In the genomic region with DNA sequence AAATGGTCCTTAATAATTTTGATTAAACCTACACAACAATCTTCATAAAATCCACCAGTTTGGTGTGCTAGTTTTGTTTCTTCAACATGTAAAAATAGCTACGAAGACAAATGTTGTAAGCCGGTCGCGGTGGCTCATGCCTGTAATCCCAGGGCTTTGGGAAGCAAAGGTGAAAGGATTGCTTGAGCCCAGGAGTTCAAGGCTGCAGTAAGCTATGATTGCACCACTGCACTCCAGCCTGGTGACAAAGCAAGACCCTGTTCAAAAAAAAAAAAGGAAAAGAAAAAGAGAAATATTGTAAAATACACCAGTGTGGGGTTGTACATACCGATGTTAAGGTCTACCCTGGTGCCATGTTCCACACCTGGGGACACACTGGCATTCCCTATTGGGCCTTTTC, we compare ENCODE assay signal across 1 cellular context.
TF ChIP-seq lines count a peak whose summit lies in the region.

No MANE protein-coding gene starts in this region.

TF ChIP-seq in HepG2, 621 proteins besides CTCF, POLR2A, EP300 and RAD21 (continued from another document and continues in another):
- TF ChIP-seq HNRNPLL (IDR thresholded peaks at IDR 0.05; ENCODE audit: low read depth, low read length, poor library complexity, severe bottlenecking): no peak
- TF ChIP-seq PPARG (CRISPR knock-in tag; conservative IDR thresholded peaks at IDR 0.05): peak; percentile 86
- no peak for TF ChIP-seq GABPA (IDR thresholded peaks at IDR 0.05; ENCODE audit: low read depth, low read length)
- TF ChIP-seq GABPA (CRISPR knock-in tag; IDR thresholded peaks at IDR 0.05; ENCODE audit: low read depth): no peak
- no peak for TF ChIP-seq ATRX (CRISPR knock-in tag; IDR thresholded peaks at IDR 0.05; ENCODE audit: borderline replicate concordance)
- no peak for TF ChIP-seq ZNF782 (CRISPR knock-in tag; IDR thresholded peaks at IDR 0.05; ENCODE audit: borderline replicate concordance)
- TF ChIP-seq ZNF101 (CRISPR knock-in tag; IDR thresholded peaks at IDR 0.05; ENCODE audit: borderline replicate concordance, low read depth): no peak
- no peak for TF ChIP-seq ZSCAN20 (CRISPR knock-in tag; IDR thresholded peaks at IDR 0.05; ENCODE audit: borderline replicate concordance)
- TF ChIP-seq RFX3 (CRISPR knock-in tag; IDR thresholded peaks at IDR 0.05): no peak
- TF ChIP-seq ZNF451 (CRISPR knock-in tag; IDR thresholded peaks at IDR 0.05): no peak
- no peak for TF ChIP-seq SNAI1 (CRISPR knock-in tag; IDR thresholded peaks at IDR 0.05; ENCODE audit: borderline replicate concordance)
- TF ChIP-seq, protein P1, sequence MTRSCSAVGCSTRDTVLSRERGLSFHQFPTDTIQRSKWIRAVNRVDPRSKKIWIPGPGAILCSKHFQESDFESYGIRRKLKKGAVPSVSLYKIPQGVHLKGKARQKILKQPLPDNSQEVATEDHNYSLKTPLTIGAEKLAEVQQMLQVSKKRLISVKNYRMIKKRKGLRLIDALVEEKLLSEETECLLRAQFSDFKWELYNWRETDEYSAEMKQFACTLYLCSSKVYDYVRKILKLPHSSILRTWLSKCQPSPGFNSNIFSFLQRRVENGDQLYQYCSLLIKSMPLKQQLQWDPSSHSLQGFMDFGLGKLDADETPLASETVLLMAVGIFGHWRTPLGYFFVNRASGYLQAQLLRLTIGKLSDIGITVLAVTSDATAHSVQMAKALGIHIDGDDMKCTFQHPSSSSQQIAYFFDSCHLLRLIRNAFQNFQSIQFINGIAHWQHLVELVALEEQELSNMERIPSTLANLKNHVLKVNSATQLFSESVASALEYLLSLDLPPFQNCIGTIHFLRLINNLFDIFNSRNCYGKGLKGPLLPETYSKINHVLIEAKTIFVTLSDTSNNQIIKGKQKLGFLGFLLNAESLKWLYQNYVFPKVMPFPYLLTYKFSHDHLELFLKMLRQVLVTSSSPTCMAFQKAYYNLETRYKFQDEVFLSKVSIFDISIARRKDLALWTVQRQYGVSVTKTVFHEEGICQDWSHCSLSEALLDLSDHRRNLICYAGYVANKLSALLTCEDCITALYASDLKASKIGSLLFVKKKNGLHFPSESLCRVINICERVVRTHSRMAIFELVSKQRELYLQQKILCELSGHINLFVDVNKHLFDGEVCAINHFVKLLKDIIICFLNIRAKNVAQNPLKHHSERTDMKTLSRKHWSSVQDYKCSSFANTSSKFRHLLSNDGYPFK (CRISPR knock-in tag; IDR thresholded peaks at IDR 0.05; ENCODE audit: borderline replicate concordance): no peak
- TF ChIP-seq ZNF879 (CRISPR knock-in tag; IDR thresholded peaks at IDR 0.05): no peak
- peak; percentile 46; the same call in 1 of the 2 replicates for TF ChIP-seq HMG20A (CRISPR knock-in tag; IDR thresholded peaks at IDR 0.05; ENCODE audit: borderline replicate concordance)
- TF ChIP-seq SP140L (CRISPR knock-in tag; IDR thresholded peaks at IDR 0.05; ENCODE audit: borderline replicate concordance): no peak
- TF ChIP-seq, protein P2, sequence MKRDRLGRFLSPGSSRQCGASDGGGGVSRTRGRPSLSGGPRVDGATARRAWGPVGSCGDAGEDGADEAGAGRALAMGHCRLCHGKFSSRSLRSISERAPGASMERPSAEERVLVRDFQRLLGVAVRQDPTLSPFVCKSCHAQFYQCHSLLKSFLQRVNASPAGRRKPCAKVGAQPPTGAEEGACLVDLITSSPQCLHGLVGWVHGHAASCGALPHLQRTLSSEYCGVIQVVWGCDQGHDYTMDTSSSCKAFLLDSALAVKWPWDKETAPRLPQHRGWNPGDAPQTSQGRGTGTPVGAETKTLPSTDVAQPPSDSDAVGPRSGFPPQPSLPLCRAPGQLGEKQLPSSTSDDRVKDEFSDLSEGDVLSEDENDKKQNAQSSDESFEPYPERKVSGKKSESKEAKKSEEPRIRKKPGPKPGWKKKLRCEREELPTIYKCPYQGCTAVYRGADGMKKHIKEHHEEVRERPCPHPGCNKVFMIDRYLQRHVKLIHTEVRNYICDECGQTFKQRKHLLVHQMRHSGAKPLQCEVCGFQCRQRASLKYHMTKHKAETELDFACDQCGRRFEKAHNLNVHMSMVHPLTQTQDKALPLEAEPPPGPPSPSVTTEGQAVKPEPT (CRISPR knock-in tag; IDR thresholded peaks at IDR 0.05; ENCODE audit: low read depth): no peak
- no peak for TF ChIP-seq FIP1L1 (IDR thresholded peaks at IDR 0.05; ENCODE audit: borderline replicate concordance, insufficient read depth, low read depth, low read length)
- TF ChIP-seq, protein P3, sequence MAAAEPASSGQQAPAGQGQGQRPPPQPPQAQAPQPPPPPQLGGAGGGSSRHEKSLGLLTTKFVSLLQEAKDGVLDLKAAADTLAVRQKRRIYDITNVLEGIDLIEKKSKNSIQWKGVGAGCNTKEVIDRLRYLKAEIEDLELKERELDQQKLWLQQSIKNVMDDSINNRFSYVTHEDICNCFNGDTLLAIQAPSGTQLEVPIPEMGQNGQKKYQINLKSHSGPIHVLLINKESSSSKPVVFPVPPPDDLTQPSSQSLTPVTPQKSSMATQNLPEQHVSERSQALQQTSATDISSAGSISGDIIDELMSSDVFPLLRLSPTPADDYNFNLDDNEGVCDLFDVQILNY (CRISPR knock-in tag; conservative IDR thresholded peaks at IDR 0.05): no peak
- TF ChIP-seq ZNF891 (CRISPR knock-in tag; IDR thresholded peaks at IDR 0.05): no peak
- no peak for TF ChIP-seq THAP11 (CRISPR knock-in tag; IDR thresholded peaks at IDR 0.05)
- TF ChIP-seq ZNF3 (CRISPR knock-in tag; IDR thresholded peaks at IDR 0.05): no peak
- TF ChIP-seq HIVEP1 (CRISPR knock-in tag; IDR thresholded peaks at IDR 0.05): no peak
- no peak for TF ChIP-seq ZNF816 (CRISPR knock-in tag; IDR thresholded peaks at IDR 0.05; ENCODE audit: borderline replicate concordance)
- TF ChIP-seq, protein P4, sequence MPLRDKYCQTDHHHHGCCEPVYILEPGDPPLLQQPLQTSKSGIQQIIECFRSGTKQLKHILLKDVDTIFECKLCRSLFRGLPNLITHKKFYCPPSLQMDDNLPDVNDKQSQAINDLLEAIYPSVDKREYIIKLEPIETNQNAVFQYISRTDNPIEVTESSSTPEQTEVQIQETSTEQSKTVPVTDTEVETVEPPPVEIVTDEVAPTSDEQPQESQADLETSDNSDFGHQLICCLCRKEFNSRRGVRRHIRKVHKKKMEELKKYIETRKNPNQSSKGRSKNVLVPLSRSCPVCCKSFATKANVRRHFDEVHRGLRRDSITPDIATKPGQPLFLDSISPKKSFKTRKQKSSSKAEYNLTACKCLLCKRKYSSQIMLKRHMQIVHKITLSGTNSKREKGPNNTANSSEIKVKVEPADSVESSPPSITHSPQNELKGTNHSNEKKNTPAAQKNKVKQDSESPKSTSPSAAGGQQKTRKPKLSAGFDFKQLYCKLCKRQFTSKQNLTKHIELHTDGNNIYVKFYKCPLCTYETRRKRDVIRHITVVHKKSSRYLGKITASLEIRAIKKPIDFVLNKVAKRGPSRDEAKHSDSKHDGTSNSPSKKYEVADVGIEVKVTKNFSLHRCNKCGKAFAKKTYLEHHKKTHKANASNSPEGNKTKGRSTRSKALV (CRISPR knock-in tag; IDR thresholded peaks at IDR 0.05): no peak
- peak; percentile 47; the same call in 1 of the 2 replicates for TF ChIP-seq FOXJ3 (CRISPR knock-in tag; IDR thresholded peaks at IDR 0.05; ENCODE audit: borderline replicate concordance)
- no peak for TF ChIP-seq ZBTB38 (CRISPR knock-in tag; IDR thresholded peaks at IDR 0.05)
- 0 out of 2 replicates have a peak, but pooled peaks have one; percentile 42 for TF ChIP-seq ZNF761 (CRISPR knock-in tag; conservative IDR thresholded peaks at IDR 0.05)
- TF ChIP-seq KDM5B (CRISPR knock-in tag; IDR thresholded peaks at IDR 0.05; ENCODE audit: borderline replicate concordance): no peak
- TF ChIP-seq, protein P5, sequence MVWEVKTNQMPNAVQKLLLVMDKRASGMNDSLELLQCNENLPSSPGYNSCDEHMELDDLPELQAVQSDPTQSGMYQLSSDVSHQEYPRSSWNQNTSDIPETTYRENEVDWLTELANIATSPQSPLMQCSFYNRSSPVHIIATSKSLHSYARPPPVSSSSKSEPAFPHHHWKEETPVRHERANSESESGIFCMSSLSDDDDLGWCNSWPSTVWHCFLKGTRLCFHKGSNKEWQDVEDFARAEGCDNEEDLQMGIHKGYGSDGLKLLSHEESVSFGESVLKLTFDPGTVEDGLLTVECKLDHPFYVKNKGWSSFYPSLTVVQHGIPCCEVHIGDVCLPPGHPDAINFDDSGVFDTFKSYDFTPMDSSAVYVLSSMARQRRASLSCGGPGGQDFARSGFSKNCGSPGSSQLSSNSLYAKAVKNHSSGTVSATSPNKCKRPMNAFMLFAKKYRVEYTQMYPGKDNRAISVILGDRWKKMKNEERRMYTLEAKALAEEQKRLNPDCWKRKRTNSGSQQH (CRISPR knock-in tag; IDR thresholded peaks at IDR 0.05; ENCODE audit: low read depth): no peak
- no peak for TF ChIP-seq MAF1 (CRISPR knock-in tag; IDR thresholded peaks at IDR 0.05; ENCODE audit: borderline replicate concordance)
- peak; percentile 57; the same call in 1 of the 2 replicates for TF ChIP-seq FOXK1 (CRISPR knock-in tag; IDR thresholded peaks at IDR 0.05; ENCODE audit: borderline replicate concordance, low read depth)
- TF ChIP-seq, protein P6, sequence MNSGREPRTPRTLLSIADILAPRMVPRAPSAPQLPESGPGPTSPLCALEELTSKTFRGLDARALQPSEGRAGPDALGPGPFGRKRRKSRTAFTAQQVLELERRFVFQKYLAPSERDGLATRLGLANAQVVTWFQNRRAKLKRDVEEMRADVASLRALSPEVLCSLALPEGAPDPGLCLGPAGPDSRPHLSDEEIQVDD (CRISPR knock-in tag; IDR thresholded peaks at IDR 0.05; ENCODE audit: borderline replicate concordance): no peak
- TF ChIP-seq, protein P7, sequence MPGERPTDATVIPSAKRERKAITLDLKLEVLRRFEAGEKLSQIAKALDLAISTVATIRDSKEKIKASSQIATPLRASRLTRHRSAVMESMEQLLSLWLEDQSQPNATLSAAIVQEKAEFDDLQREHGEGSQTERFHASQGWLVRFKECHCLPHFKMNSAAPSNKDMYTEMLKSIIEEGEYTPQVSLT (CRISPR knock-in tag; IDR thresholded peaks at IDR 0.05; ENCODE audit: borderline replicate concordance, low read depth): no peak
- peak; percentile 51; the same call in 1 of the 2 replicates for TF ChIP-seq ZNF556 (CRISPR knock-in tag; IDR thresholded peaks at IDR 0.05; ENCODE audit: borderline replicate concordance)
- TF ChIP-seq HNF4A (CRISPR knock-in tag; IDR thresholded peaks at IDR 0.05): peak; percentile 90
- no peak for TF ChIP-seq FOSL1 (CRISPR knock-in tag; IDR thresholded peaks at IDR 0.05; ENCODE audit: borderline replicate concordance)
- TF ChIP-seq BRCA1 (CRISPR knock-in tag; IDR thresholded peaks at IDR 0.05): no peak
- no peak for TF ChIP-seq ATM (IDR thresholded peaks at IDR 0.05; ENCODE audit: borderline replicate concordance)
- TF ChIP-seq GTF3A (CRISPR knock-in tag; conservative IDR thresholded peaks at IDR 0.05): no peak
- no peak for TF ChIP-seq ZNF678 (CRISPR knock-in tag; IDR thresholded peaks at IDR 0.05)
- no peak for TF ChIP-seq ZNF30 (CRISPR knock-in tag; IDR thresholded peaks at IDR 0.05)
- TF ChIP-seq ZBTB7A (CRISPR knock-in tag; IDR thresholded peaks at IDR 0.05): no peak
- TF ChIP-seq ZNF773 (CRISPR knock-in tag; IDR thresholded peaks at IDR 0.05; ENCODE audit: borderline replicate concordance): no peak
- TF ChIP-seq, protein P8, sequence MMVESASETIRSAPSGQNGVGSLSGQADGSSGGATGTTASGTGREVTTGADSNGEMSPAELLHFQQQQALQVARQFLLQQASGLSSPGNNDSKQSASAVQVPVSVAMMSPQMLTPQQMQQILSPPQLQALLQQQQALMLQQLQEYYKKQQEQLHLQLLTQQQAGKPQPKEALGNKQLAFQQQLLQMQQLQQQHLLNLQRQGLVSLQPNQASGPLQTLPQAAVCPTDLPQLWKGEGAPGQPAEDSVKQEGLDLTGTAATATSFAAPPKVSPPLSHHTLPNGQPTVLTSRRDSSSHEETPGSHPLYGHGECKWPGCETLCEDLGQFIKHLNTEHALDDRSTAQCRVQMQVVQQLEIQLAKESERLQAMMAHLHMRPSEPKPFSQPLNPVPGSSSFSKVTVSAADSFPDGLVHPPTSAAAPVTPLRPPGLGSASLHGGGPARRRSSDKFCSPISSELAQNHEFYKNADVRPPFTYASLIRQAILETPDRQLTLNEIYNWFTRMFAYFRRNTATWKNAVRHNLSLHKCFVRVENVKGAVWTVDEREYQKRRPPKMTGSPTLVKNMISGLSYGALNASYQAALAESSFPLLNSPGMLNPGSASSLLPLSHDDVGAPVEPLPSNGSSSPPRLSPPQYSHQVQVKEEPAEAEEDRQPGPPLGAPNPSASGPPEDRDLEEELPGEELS (CRISPR knock-in tag; IDR thresholded peaks at IDR 0.05): peak; percentile 35; the same call in 1 of the 2 replicates
- TF ChIP-seq, protein P9, sequence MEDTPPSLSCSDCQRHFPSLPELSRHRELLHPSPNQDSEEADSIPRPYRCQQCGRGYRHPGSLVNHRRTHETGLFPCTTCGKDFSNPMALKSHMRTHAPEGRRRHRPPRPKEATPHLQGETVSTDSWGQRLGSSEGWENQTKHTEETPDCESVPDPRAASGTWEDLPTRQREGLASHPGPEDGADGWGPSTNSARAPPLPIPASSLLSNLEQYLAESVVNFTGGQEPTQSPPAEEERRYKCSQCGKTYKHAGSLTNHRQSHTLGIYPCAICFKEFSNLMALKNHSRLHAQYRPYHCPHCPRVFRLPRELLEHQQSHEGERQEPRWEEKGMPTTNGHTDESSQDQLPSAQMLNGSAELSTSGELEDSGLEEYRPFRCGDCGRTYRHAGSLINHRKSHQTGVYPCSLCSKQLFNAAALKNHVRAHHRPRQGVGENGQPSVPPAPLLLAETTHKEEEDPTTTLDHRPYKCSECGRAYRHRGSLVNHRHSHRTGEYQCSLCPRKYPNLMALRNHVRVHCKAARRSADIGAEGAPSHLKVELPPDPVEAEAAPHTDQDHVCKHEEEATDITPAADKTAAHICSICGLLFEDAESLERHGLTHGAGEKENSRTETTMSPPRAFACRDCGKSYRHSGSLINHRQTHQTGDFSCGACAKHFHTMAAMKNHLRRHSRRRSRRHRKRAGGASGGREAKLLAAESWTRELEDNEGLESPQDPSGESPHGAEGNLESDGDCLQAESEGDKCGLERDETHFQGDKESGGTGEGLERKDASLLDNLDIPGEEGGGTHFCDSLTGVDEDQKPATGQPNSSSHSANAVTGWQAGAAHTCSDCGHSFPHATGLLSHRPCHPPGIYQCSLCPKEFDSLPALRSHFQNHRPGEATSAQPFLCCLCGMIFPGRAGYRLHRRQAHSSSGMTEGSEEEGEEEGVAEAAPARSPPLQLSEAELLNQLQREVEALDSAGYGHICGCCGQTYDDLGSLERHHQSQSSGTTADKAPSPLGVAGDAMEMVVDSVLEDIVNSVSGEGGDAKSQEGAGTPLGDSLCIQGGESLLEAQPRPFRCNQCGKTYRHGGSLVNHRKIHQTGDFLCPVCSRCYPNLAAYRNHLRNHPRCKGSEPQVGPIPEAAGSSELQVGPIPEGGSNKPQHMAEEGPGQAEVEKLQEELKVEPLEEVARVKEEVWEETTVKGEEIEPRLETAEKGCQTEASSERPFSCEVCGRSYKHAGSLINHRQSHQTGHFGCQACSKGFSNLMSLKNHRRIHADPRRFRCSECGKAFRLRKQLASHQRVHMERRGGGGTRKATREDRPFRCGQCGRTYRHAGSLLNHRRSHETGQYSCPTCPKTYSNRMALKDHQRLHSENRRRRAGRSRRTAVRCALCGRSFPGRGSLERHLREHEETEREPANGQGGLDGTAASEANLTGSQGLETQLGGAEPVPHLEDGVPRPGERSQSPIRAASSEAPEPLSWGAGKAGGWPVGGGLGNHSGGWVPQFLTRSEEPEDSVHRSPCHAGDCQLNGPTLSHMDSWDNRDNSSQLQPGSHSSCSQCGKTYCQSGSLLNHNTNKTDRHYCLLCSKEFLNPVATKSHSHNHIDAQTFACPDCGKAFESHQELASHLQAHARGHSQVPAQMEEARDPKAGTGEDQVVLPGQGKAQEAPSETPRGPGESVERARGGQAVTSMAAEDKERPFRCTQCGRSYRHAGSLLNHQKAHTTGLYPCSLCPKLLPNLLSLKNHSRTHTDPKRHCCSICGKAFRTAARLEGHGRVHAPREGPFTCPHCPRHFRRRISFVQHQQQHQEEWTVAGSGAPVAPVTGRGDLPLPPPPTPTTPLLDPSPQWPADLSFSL (CRISPR knock-in tag; IDR thresholded peaks at IDR 0.05): no peak
- TF ChIP-seq ZNF563 (CRISPR knock-in tag; IDR thresholded peaks at IDR 0.05): no peak
- no peak for TF ChIP-seq PHF8 (CRISPR knock-in tag; IDR thresholded peaks at IDR 0.05)
